ENCODE assay signal across 1 cellular context in genomic region chr5:53027913-53028312, GRCh38.
TF ChIP-seq lines count a peak whose summit lies in the region.

No MANE protein-coding gene starts in this region.

TF ChIP-seq in HCT116, 20 proteins besides CTCF, POLR2A, EP300 and RAD21 (continued from another document):
- TF ChIP-seq REST (IDR thresholded peaks at IDR 0.05; ENCODE audit: low read depth) = no peak
- no peak for TF ChIP-seq ZNF274 (IDR thresholded peaks at IDR 0.05; ENCODE audit: low read depth, low read length)
